ENCODE assay signal across 20 cellular contexts in the genomic region with DNA sequence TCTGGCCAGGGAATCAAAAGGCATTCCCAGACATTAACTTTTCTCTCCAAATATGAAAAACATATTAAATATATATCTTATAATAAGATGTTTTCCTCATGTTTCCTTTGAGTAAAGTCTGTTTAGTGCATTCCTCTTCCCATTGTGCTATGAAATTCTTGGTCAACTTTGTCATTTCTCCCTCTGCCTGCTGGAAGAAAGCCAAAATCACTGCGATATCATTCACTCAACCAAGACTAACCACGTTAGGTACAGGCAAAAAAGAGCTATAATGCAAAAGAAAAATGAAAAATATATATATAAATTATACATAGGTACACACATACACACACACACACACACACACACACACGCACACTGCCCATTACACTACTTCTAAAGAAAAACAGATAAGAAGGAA.
DNase-seq lines count a peak whose midpoint lies in the region; TF ChIP-seq lines count a peak whose summit lies in the region.
"Had no signal": no experiment of that assay in that cellular context is flagged by ENCODE, and none has a peak within 500 bp of the region (broad histone marks: within the 10 kb centered on the region; RNA-seq: fewer than 3 reads in every experiment).

No MANE protein-coding gene starts in this region.

- H3K27me3 ChIP-seq in esophagus muscularis mucosa (no peaks in the 10 kb centered on the region), esophagus squamous epithelium (peaks cover 0 to 6% (median 0%) of the 10 kb centered on the region in 4 donors), vagina (no peaks in the 10 kb centered on the region)
- H3K27me3 ChIP-seq: BLaER1 treated with 17β-estradiol and CSF1 and Interleukin-3, amounts not matched to agents 10 nM and 100 nM; MG63; testis had no signal

- no peaks in the 10 kb centered on the region for H3K9me3 ChIP-seq in esophagus muscularis mucosa
- no peaks in the 10 kb centered on the region for H3K9me3 ChIP-seq in esophagus squamous epithelium
- H3K9me3 ChIP-seq in vagina: no peaks in the 10 kb centered on the region
- H3K9me3 ChIP-seq: BLaER1 treated with 17β-estradiol and CSF1 and Interleukin-3, amounts not matched to agents 10 nM and 100 nM; MG63; testis had no signal

- TF ChIP-seq CTCF in esophagus muscularis mucosa (IDR thresholded peaks at IDR 0.05): no peak
- no peak for TF ChIP-seq CTCF in esophagus squamous epithelium (IDR thresholded peaks at IDR 0.05)
- TF ChIP-seq CTCF in vagina (IDR thresholded peaks at IDR 0.05): no peak

- WGBS in esophagus muscularis mucosa: 39% methylated on average over 3 of the region's 3 CpGs
- 48 to 55% methylated on average over 3 of the region's 3 CpGs for WGBS in esophagus squamous epithelium, 2 donors

- H3K4me1 ChIP-seq in esophagus muscularis mucosa (peaks cover 0 to 7% (median 3%) of the 10 kb centered on the region in 4 donors), esophagus squamous epithelium (no peaks in the 10 kb centered on the region), vagina (no peaks in the 10 kb centered on the region)
- H3K4me1 ChIP-seq: testis had no signal

- H3K4me3 ChIP-seq in esophagus muscularis mucosa: no peak overlapping the region
- no peak overlapping the region for H3K4me3 ChIP-seq in esophagus squamous epithelium
- H3K4me3 ChIP-seq in vagina: no peak overlapping the region
- H3K4me3 ChIP-seq: BLaER1 treated with 17β-estradiol and CSF1 and Interleukin-3, amounts not matched to agents 10 nM and 100 nM; MG63; testis had no signal

- no peak overlapping the region for H3K27ac ChIP-seq in esophagus muscularis mucosa (replicated peaks in 1 of 4)
- no peak overlapping the region for H3K27ac ChIP-seq in esophagus squamous epithelium
- H3K27ac ChIP-seq in vagina: no peak overlapping the region
- H3K27ac ChIP-seq: 22Rv1; BLaER1 treated with 17β-estradiol and CSF1 and Interleukin-3, amounts not matched to agents 10 nM and 100 nM; testis had no signal

- DNase-seq in DMS 273 (lab: John Stamatoyannopoulos, UW; ENCODE audit: unreplicated experiment) (peak; percentile 15), DMS 273 treated with DMSO at 0.1 percent for 48 hours (lab: John Stamatoyannopoulos, UW) (no peak), RKO (ENCODE audit: low spot score) (peak; percentile 12), esophagus muscularis mucosa (ENCODE audit: extremely low spot score) (peak; percentile 17), non-pigmented ciliary epithelial cell (ENCODE audit: low read depth) (peak; percentile 4), SK-N-DZ (ENCODE audit: low spot score) (no peak), esophagus squamous epithelium (lab: John Stamatoyannopoulos, UW) (no peak), vagina (ENCODE audit: extremely low spot score in 2 of 2) (no peak)
- DNase-seq: activated CD4-positive, alpha-beta T cell treated with anti-CD3 and anti-CD28 coated beads, Interleukin-2, amount 50 U/mL, for 48 hours; activated naive CD4-positive, alpha-beta T cell treated with anti-CD3 and anti-CD28 coated beads, Interleukin-2, amount 10 ng/mL, durations not matched to agents 7 days and 5 days; activated T-cell treated with anti-CD3 and anti-CD28 coated beads for 4 hours; DMS153; MG63; NCI-H187; NCI-H510A; SHP77 treated with DMSO at 0.1 percent for 48 hours; T-helper 2 cell; testis had no signal

- H3K36me3 ChIP-seq in esophagus muscularis mucosa: no peaks in the 10 kb centered on the region
- H3K36me3 ChIP-seq in esophagus squamous epithelium: no peaks in the 10 kb centered on the region
- H3K36me3 ChIP-seq in vagina: no peaks in the 10 kb centered on the region
- H3K36me3 ChIP-seq: BLaER1 treated with 17β-estradiol and CSF1 and Interleukin-3, amounts not matched to agents 10 nM and 100 nM; MG63 had no signal

- TF ChIP-seq EP300 in esophagus muscularis mucosa (IDR thresholded peaks at IDR 0.05): no peak

- intact Hi-C loops in esophagus muscularis mucosa (cut with DNase I) (loop anchor here (5.0 kb wide), 1 partner anchor 163 kb away; no protein-coding TSS in a partner anchor), esophagus squamous epithelium (cut with DNase I) (no loop called here), vagina (cut with DNase I) (no loop called here)

- no peak for TF ChIP-seq POLR2A in esophagus muscularis mucosa (IDR thresholded peaks at IDR 0.05; ENCODE audit: low read depth)
- TF ChIP-seq POLR2A in esophagus squamous epithelium (IDR thresholded peaks at IDR 0.05): no peak
- TF ChIP-seq POLR2A in vagina (IDR thresholded peaks at IDR 0.05): no peak

Comparison
In these comparisons a context has a peak if more than half of its experiments do, and no peak if none do; other contexts are left out.
1. DNase-seq: peak in DMS 273 (single experiment), RKO (single experiment), esophagus muscularis mucosa (single experiment) and non-pigmented ciliary epithelial cell (single experiment); none in DMS 273 treated with DMSO at 0.1 percent for 48 hours (single experiment), SK-N-DZ (single experiment), esophagus squamous epithelium (single experiment) and vagina (0 of 2).